31 cellular contexts compared by ENCODE assay signal in genomic region chr3:84904212-84904611, GRCh38. TPM values are rescaled to one million over a fixed set of nuclear protein-coding genes. Genes with fewer than 3 reads are reported as not detected.
"Had no signal": no experiment of that assay in that cellular context is flagged by ENCODE, and none has a peak within 500 bp of the region (broad histone marks: within the 10 kb centered on the region; RNA-seq: fewer than 3 reads in every experiment).

No MANE protein-coding gene starts in this region.

- ATAC-seq: activated naive CD4-positive, alpha-beta T cell treated with anti-CD3 and anti-CD28 coated beads, Interleukin-2, amount 50 U/mL, for 72 hours; activated T-cell treated with anti-CD3 and anti-CD28 coated beads, Interleukin-2, amount 50 U/mL, for 4 hours; Panc1; SK-N-SH treated with all-trans-retinoic acid at 6 μM for 48 hours had no signal

- DNase-seq: activated B cell treated with CpG ODN at 0.5 μM for 24 hours; activated CD4-positive, alpha-beta memory T cell treated with anti-CD3 and anti-CD28 coated beads for 36 hours; activated CD4-positive, alpha-beta T cell treated with anti-CD3 and anti-CD28 coated beads for 4 hours; activated CD4-positive, alpha-beta T cell treated with anti-CD3 and anti-CD28 coated beads, Interleukin-2, amount 50 U/mL, for 1 hour; activated CD4-positive, CD25-positive, alpha-beta regulatory T cell treated with anti-CD3 and anti-CD28 coated beads, Interleukin-2, amount 50 U/mL, for 72 hours; activated CD8-positive, alpha-beta memory T cell treated with anti-CD3 and anti-CD28 coated beads, Interleukin-2, amount 50 U/mL, for 4 hours; activated gamma-delta T cell treated with Interleukin-2 at 50 U/mL for 16 hours; activated naive CD4-positive, alpha-beta T cell treated with anti-CD3 and anti-CD28 coated beads for 36 hours; activated T-cell treated with anti-CD3 and anti-CD28 coated beads for 4 hours; activated T-cell treated with anti-CD3 and anti-CD28 coated beads, Interleukin-2, amount 50 U/mL, for 4 hours; cerebellar nuclear complex; MM.1S; MV-4-11; NCI-H1436 treated with DMSO at 0.1 percent for 48 hours; NCI-H1694 treated with DMSO at 0.1 percent for 48 hours; NCI-H2081; NCI-H345; NCI-H774; SW 1271; T-helper 1 cell; T-helper 2 cell; T-helper 9 cell had no signal

- H3K27ac ChIP-seq: KMS-11, VCaP had no signal

RNA-seq across cellular contexts. Expression of gene CADM2, which starts 54.6 kb away (rescaled TPM):
- total RNA-seq: activated B cell treated with CpG ODN at 0.5 μM for 24 hours; activated CD4-positive, alpha-beta memory T cell treated with anti-CD3 and anti-CD28 coated beads for 36 hours; activated naive CD4-positive, alpha-beta T cell treated with anti-CD3 and anti-CD28 coated beads for 36 hours; activated naive CD4-positive, alpha-beta T cell treated with anti-CD3 and anti-CD28 coated beads, Interleukin-2, amount 50 U/mL, for 72 hours; activated T-cell treated with anti-CD3 and anti-CD28 coated beads, Interleukin-2, amount 50 U/mL, for 4 hours; activated T-helper 1 cell treated with anti-CD3 and anti-CD28 coated beads, Interleukin-12 subunit alpha, Interleukin-12 subunit beta, Interleukin-2, Interleukin-4 antibody, amounts not matched to agents 30 ng/mL and 10 ng/mL and 1 ng/mL, durations not matched to agents 14 hours and 24 hours and 36 hours; LHCN-M2; RPMI7951; SK-MEL-5 had no signal
